ENCODE assay signal across 21 cellular contexts in the genomic region with DNA sequence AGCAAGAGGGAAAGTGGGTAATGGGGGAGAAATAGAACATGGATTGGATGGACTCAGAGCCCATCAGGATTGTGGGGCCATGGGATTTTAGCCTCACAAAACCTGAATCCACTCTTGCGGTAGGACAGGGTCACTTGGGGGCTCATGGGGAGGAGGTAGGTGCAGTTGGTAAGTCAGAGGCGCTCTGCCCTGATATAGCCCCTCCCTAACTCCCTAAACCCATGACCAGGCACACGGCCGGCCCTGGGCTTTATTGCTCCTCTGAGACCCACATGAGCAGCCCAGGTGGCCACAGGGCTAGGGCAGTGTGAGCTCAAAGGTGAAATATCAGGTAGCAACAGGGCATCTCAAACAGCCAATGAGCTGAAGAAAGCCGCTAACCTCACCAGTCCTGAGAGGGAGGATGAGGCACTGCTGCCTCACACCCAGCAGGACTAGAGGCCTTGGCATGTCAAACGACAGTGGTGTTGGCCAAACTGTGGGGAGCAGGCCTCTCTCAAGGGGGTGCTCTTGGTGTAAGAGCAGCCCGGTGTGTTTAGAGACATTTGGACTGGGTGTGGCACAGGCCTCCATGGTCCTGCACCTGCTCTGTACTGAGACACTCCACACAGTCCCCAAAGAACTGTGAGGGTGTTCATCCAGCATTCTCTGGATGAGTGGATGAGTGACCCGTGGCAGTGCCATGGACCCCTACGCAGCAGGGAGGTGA.
DNase-seq lines count a peak whose midpoint lies in the region; ATAC-seq, FAIRE-seq and TF ChIP-seq lines count a peak whose summit lies in the region.
"Had no signal": no experiment of that assay in that cellular context is flagged by ENCODE, and none has a peak within 500 bp of the region (broad histone marks: within the 10 kb centered on the region; RNA-seq: fewer than 3 reads in every experiment).

No MANE protein-coding gene starts in this region.

- H3K4me3 ChIP-seq in IMR-90 (ENCODE audit: insufficient read depth, low read depth, low read length) (no peak overlapping the region), astrocyte (ENCODE audit: insufficient read depth, low read depth, low read length) (no peak overlapping the region), lower leg skin (ENCODE audit: low read depth, poor library complexity, severe bottlenecking) (no peak overlapping the region), smooth muscle cell (no peak overlapping the region)
- H3K4me3 ChIP-seq: adrenal gland, esophagus squamous epithelium, left lung, right lobe of liver, SJCRH30 had no signal

- peak overlapping the region; percentile 96 for H2BK20ac ChIP-seq in IMR-90 (ENCODE audit: low read depth, low read length)

- CTCF ChIA-PET in IMR-90 (lab: Yijun Ruan, JAX), result no interaction called here
- CTCF ChIA-PET in activated CD8-positive, alpha-beta T cell treated with anti-CD3 and anti-CD28 coated beads, Interleukin-2, amount 10 ng/mL, durations not matched to agents 7 days and 5 days (lab: Charles Lee), result no interaction called here

- H2AK9ac ChIP-seq in IMR-90 (replicated peaks; ENCODE audit: low read depth, low read length, poor library complexity), result peak overlapping the region; percentile 94

- H3K4me3 Mint-ChIP-seq in astrocyte (ENCODE audit: unreplicated experiment), result no peak overlapping the region
- no peak overlapping the region for H3K4me3 Mint-ChIP-seq in activated CD8-positive, alpha-beta T cell treated with anti-CD3 and anti-CD28 coated beads, Interleukin-2, amount 10 ng/mL, durations not matched to agents 7 days and 5 days
- H3K4me3 Mint-ChIP-seq: type B pancreatic cell had no signal

- peaks cover 34% of the 10 kb centered on the region for H3K27me3 Mint-ChIP-seq in astrocyte (ENCODE audit: low read depth, unreplicated experiment)
- H3K27me3 Mint-ChIP-seq in activated CD8-positive, alpha-beta T cell treated with anti-CD3 and anti-CD28 coated beads, Interleukin-2, amount 10 ng/mL, durations not matched to agents 7 days and 5 days (ENCODE audit: low read depth), result no peaks in the 10 kb centered on the region
- H3K27me3 Mint-ChIP-seq: type B pancreatic cell had no signal

- intact Hi-C loops in IMR-90 (cut with micrococcal nuclease), result no loop called here
- intact Hi-C loops in lower leg skin (cut with DNase I; ENCODE audit: low total_unique reads), result no loop called here

- no peak overlapping the region for H3K4me2 ChIP-seq in IMR-90 (ENCODE audit: low read depth, low read length)
- peak overlapping the region; percentile 56 for H3K4me2 ChIP-seq in astrocyte (ENCODE audit: low read length)
- peak overlapping the region; percentile 48 for H3K4me2 ChIP-seq in smooth muscle cell

- peak overlapping the region; percentile 93 for H2AK5ac ChIP-seq in IMR-90 (ENCODE audit: low read depth, low read length)

- no peak for ATAC-seq in IMR-90 (ENCODE audit: low read depth)
- ATAC-seq in activated CD8-positive, alpha-beta T cell treated with anti-CD3 and anti-CD28 coated beads, Interleukin-2, amount 10 ng/mL, durations not matched to agents 7 days and 5 days, result no peak
- ATAC-seq: HepG2; right lobe of liver; stimulated activated naive CD8-positive, alpha-beta T cell treated with anti-CD3 and anti-CD28 coated beads, Interleukin-15, Interleukin-2, amounts not matched to agents 100 U/mL and 50 U/mL, for 24 hours had no signal

- peaks cover 3% of the 10 kb centered on the region for H3K9me3 Mint-ChIP-seq in astrocyte (ENCODE audit: unreplicated experiment)
- H3K9me3 Mint-ChIP-seq in activated CD8-positive, alpha-beta T cell treated with anti-CD3 and anti-CD28 coated beads, Interleukin-2, amount 10 ng/mL, durations not matched to agents 7 days and 5 days (ENCODE audit: insufficient read depth), result no peaks in the 10 kb centered on the region
- H3K9me3 Mint-ChIP-seq: type B pancreatic cell had no signal

- H3K9me1 ChIP-seq in IMR-90 (ENCODE audit: insufficient read depth, low read length), result peaks cover 16% of the 10 kb centered on the region; the same call in 1 of the 2 replicates

- no peaks in the 10 kb centered on the region for H3K36me3 ChIP-seq in IMR-90 (ENCODE audit: control insufficient read depth, insufficient read depth, low read length)
- no peaks in the 10 kb centered on the region for H3K36me3 ChIP-seq in astrocyte (ENCODE audit: insufficient read depth, low read length)
- H3K36me3 ChIP-seq in smooth muscle cell (ENCODE audit: low read depth), result no peaks in the 10 kb centered on the region
- H3K36me3 ChIP-seq: adrenal gland, esophagus squamous epithelium, left lung, right lobe of liver, SJCRH30 had no signal

- no peak for TF ChIP-seq RAD21 in IMR-90 (IDR thresholded peaks at IDR 0.05; ENCODE audit: low read length)

- H3K9ac ChIP-seq in IMR-90 (ENCODE audit: low read depth, low read length) (no peak overlapping the region), astrocyte (ENCODE audit: low read length) (no peak overlapping the region), smooth muscle cell (ENCODE audit: low read depth) (no peak overlapping the region)

- H3K27me3 ChIP-seq in IMR-90 (ENCODE audit: control insufficient read depth, insufficient read depth, low read length) (no peaks in the 10 kb centered on the region), astrocyte (ENCODE audit: insufficient read depth, low read length) (no peaks in the 10 kb centered on the region), smooth muscle cell (ENCODE audit: low read depth) (no peaks in the 10 kb centered on the region)
- H3K27me3 ChIP-seq: adrenal gland, esophagus squamous epithelium, left lung, right lobe of liver, SJCRH30 had no signal

- TF ChIP-seq CTCF in IMR-90 (conservative IDR thresholded peaks at IDR 0.05; ENCODE audit: low read depth, low read length) (no peak), astrocyte (IDR thresholded peaks at IDR 0.05; ENCODE audit: insufficient read depth, low read depth, low read length) (no peak), lower leg skin (IDR thresholded peaks at IDR 0.05) (no peak), smooth muscle cell (IDR thresholded peaks at IDR 0.05; ENCODE audit: borderline replicate concordance, insufficient read depth, poor library complexity, severe bottlenecking) (no peak), GM20000 (IDR thresholded peaks at IDR 0.05; ENCODE audit: extremely low read depth, missing control alignments) (no peak)

- 80% methylated on average over 1 of the region's 9 CpGs; no CpG with 5 or more reads in 1 of the 2 experiments for WGBS in IMR-90 (ENCODE audit: extremely low coverage in 2 of 2, insufficient read length in 1 of 2), 2 experiments
- 90 to 96% methylated on average over 8 to 9 of the region's 9 CpGs for WGBS in lower leg skin, 2 donors
- over 99% methylated on average over 9 of the region's 9 CpGs for WGBS in smooth muscle cell (ENCODE audit: low lambda C conversion rate)

- H3K79me1 ChIP-seq in IMR-90 (ENCODE audit: low read depth in 1 of 2, low read length in 2 of 2), result no peaks in the 10 kb centered on the region

- H4K20me1 ChIP-seq in IMR-90 (ENCODE audit: insufficient read depth, low read length) (no peaks in the 10 kb centered on the region), astrocyte (ENCODE audit: insufficient read depth, low read length) (no peaks in the 10 kb centered on the region), smooth muscle cell (ENCODE audit: low read depth) (no peaks in the 10 kb centered on the region)

- peak overlapping the region; percentile 98 for H2BK120ac ChIP-seq in IMR-90 (ENCODE audit: low read depth, low read length)

- peaks cover 19% of the 10 kb centered on the region for H3K4me1 Mint-ChIP-seq in astrocyte (ENCODE audit: low read depth, unreplicated experiment)
- no peaks in the 10 kb centered on the region for H3K4me1 Mint-ChIP-seq in activated CD8-positive, alpha-beta T cell treated with anti-CD3 and anti-CD28 coated beads, Interleukin-2, amount 10 ng/mL, durations not matched to agents 7 days and 5 days (ENCODE audit: low read depth)

- no TSS peak for BruUV-seq in IMR-90 (replicated peaks; lab: Mats Ljungman, UMichigan)

- peak overlapping the region; percentile 50 for H2BK5ac ChIP-seq in IMR-90 (ENCODE audit: low read depth, low read length, poor library complexity, severe bottlenecking)

- no peak for TF ChIP-seq POLR2A in IMR-90 (IDR thresholded peaks at IDR 0.05; ENCODE audit: low read depth, low read length)
- TF ChIP-seq POLR2A in lower leg skin (IDR thresholded peaks at IDR 0.05), result no peak

- H3K18ac ChIP-seq in IMR-90 (ENCODE audit: low read depth, low read length), result peak overlapping the region; percentile 51

- peak overlapping the region; percentile 94 for H3K14ac ChIP-seq in IMR-90 (replicated peaks; ENCODE audit: low read depth, low read length)

- H4K8ac ChIP-seq in IMR-90 (ENCODE audit: low read depth in 2 of 2, low read length in 2 of 2), result peak overlapping the region; percentile 19 to 94

- in situ Hi-C loops in IMR-90 (cut with MboI; ENCODE audit: low sequenced_read_pairs), result no loop called here

- no peaks in the 10 kb centered on the region for H3F3A ChIP-seq in smooth muscle cell (ENCODE audit: low read depth)

- no peaks in the 10 kb centered on the region for H3K36me3 Mint-ChIP-seq in astrocyte (ENCODE audit: low read depth, unreplicated experiment)
- no peaks in the 10 kb centered on the region for H3K36me3 Mint-ChIP-seq in activated CD8-positive, alpha-beta T cell treated with anti-CD3 and anti-CD28 coated beads, Interleukin-2, amount 10 ng/mL, durations not matched to agents 7 days and 5 days (ENCODE audit: low read depth)
- H3K36me3 Mint-ChIP-seq: type B pancreatic cell had no signal

- H3K4me1 ChIP-seq in IMR-90 (ENCODE audit: control insufficient read depth, insufficient read depth, low read length) (peaks cover 10% of the 10 kb centered on the region), astrocyte (ENCODE audit: insufficient read depth, low read length) (peaks cover 14% of the 10 kb centered on the region), smooth muscle cell (ENCODE audit: low read depth) (peaks cover 6% of the 10 kb centered on the region)
- H3K4me1 ChIP-seq: adrenal gland, Caco-2, left lung, right lobe of liver had no signal

- H3K23ac ChIP-seq in IMR-90 (ENCODE audit: low read depth, low read length), result peak overlapping the region; percentile 90; the same call in 1 of the 2 replicates

- DNase-seq in IMR-90, result no peak
- DNase-seq in astrocyte (ENCODE audit: low read depth), result no peak
- peak; percentile 11 to 67 for DNase-seq in lower leg skin (ENCODE audit: low spot score in 2 of 2)
- no peak for DNase-seq in smooth muscle cell (lab: John Stamatoyannopoulos, UW; ENCODE audit: unreplicated experiment)
- no peak for DNase-seq in activated CD8-positive, alpha-beta T cell treated with anti-CD3 and anti-CD28 coated beads, Interleukin-2, amount 10 ng/mL, durations not matched to agents 7 days and 5 days
- DNase-seq in NCI-H2196 (lab: John Stamatoyannopoulos, UW; ENCODE audit: unreplicated experiment), result no peak
- no peak for DNase-seq in GM20000 (ENCODE audit: low spot score)
- DNase-seq: Caco-2; caudate nucleus; esophagus squamous epithelium; left lung; NCI-H1436 treated with DMSO at 0.1 percent for 48 hours; NCI-H2171; NCI-H774; SJCRH30; stimulated activated naive CD8-positive, alpha-beta T cell treated with anti-CD3 and anti-CD28 coated beads, Interleukin-15, Interleukin-2, amounts not matched to agents 100 U/mL and 50 U/mL, for 24 hours had no signal

- H3K79me2 ChIP-seq in astrocyte (ENCODE audit: insufficient read depth, low read length) (no peaks in the 10 kb centered on the region), smooth muscle cell (ENCODE audit: low read depth) (no peaks in the 10 kb centered on the region)

- H4K91ac ChIP-seq in IMR-90 (ENCODE audit: insufficient read depth, low read depth, low read length), result peak overlapping the region; percentile 95

- peak overlapping the region; percentile 85 for H3K27ac Mint-ChIP-seq in astrocyte (ENCODE audit: unreplicated experiment)
- no peak overlapping the region for H3K27ac Mint-ChIP-seq in activated CD8-positive, alpha-beta T cell treated with anti-CD3 and anti-CD28 coated beads, Interleukin-2, amount 10 ng/mL, durations not matched to agents 7 days and 5 days
- H3K27ac Mint-ChIP-seq: type B pancreatic cell had no signal

- H2AFZ ChIP-seq in IMR-90 (replicated peaks; ENCODE audit: low read length, poor library complexity), result peak overlapping the region; percentile 94
- H2AFZ ChIP-seq in astrocyte (ENCODE audit: low read depth, low read length), result no peak overlapping the region
- no peak overlapping the region for H2AFZ ChIP-seq in smooth muscle cell (ENCODE audit: low read depth)

- no peak overlapping the region for H3K56ac ChIP-seq in IMR-90 (ENCODE audit: extremely low read depth, insufficient read depth, low read length)

- peak overlapping the region; percentile 92 for H3K4ac ChIP-seq in IMR-90 (ENCODE audit: low read depth, low read length)

- H4K5ac ChIP-seq in IMR-90 (ENCODE audit: low read depth, low read length), result peak overlapping the region; percentile 59

- peak overlapping the region; percentile 92; the same call in 2 of the 3 replicates for H2BK15ac ChIP-seq in IMR-90 (ENCODE audit: low read depth, low read length)

- H3K9me3 ChIP-seq in IMR-90 (ENCODE audit: control insufficient read depth, insufficient read depth, low read length) (no peaks in the 10 kb centered on the region), astrocyte (ENCODE audit: insufficient read depth, low read depth, low read length) (no peaks in the 10 kb centered on the region), smooth muscle cell (replicated peaks; ENCODE audit: low read depth) (no peaks in the 10 kb centered on the region)
- H3K9me3 ChIP-seq: adrenal gland, Caco-2, esophagus squamous epithelium, left lung, right lobe of liver, SJCRH30 had no signal

- dilution Hi-C loops in IMR-90 (cut with HindIII; ENCODE audit: low sequenced_read_pairs, unreplicated experiment), result no loop called here

- H3K27ac ChIP-seq in IMR-90 (ENCODE audit: insufficient read depth, low read length), result peak overlapping the region; percentile 53; the same call in 1 of the 2 replicates
- H3K27ac ChIP-seq in astrocyte (ENCODE audit: low read depth, low read length), result peak overlapping the region; percentile 49
- H3K27ac ChIP-seq in smooth muscle cell (ENCODE audit: low read depth), result peak overlapping the region; percentile 46
- H3K27ac ChIP-seq: adrenal gland, left lung, right lobe of liver, SJCRH30 had no signal

- FAIRE-seq in astrocyte (lab: Jason Lieb, UNC), result no peak
- FAIRE-seq: H54, HepG2 had no signal

- POLR2A ChIA-PET in IMR-90 (lab: Charles Lee; ENCODE audit: unreplicated experiment), result no interaction called here
- POLR2A ChIA-PET in activated CD8-positive, alpha-beta T cell treated with anti-CD3 and anti-CD28 coated beads, Interleukin-2, amount 10 ng/mL, durations not matched to agents 7 days and 5 days (lab: Charles Lee), result no interaction called here

Comparison
In these comparisons a context has a peak if more than half of its experiments do, and no peak if none do; other contexts are left out.
1. DNase-seq: peak in lower leg skin (2 of 2); none in IMR-90 (single experiment), astrocyte (single experiment), smooth muscle cell (single experiment), activated CD8-positive, alpha-beta T cell treated with anti-CD3 and anti-CD28 coated beads, Interleukin-2, amount 10 ng/mL, durations not matched to agents 7 days and 5 days (single experiment), NCI-H2196 (single experiment) and GM20000 (single experiment).
2. Peak in every context shown above with its lines, with median percentiles within 50 percentile points of each other: H3K27ac ChIP-seq.